In the genomic region with DNA sequence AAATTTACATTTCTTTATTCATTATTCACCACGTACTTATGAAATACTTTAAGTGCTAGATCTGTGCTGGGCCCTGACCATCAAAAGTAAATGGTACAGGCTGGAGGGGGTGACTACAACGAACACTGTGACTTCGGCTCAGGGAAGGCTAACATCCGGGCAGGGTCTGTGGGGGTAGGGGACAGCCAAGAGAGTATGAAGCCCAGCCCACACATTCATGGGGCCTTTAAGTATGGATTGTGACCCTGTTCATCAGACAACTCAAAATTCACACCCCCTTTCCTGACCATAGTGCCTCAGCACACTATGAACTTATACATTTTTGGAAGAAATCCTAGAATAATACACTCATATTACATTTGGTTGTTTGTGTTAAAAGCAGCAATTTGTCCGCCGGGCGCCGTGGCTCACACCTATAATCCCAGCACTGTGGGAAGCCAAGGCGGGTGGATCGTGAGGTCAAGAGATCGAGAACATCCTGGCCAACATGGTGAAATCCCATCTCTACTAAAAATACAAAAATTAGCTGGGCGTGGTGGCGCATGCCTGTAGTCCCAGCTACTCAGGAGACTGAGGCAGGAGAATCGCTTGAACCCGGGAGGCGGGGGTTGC, we compare ENCODE assay signal across 18 cellular contexts. TPM values are rescaled to one million over a fixed set of nuclear protein-coding genes. Genes with fewer than 3 reads are reported as not detected.
DNase-seq lines count a peak whose midpoint lies in the region; ATAC-seq and TF ChIP-seq lines count a peak whose summit lies in the region.
"Had no signal": no experiment of that assay in that cellular context is flagged by ENCODE, and none has a peak within 500 bp of the region (broad histone marks: within the 10 kb centered on the region; RNA-seq: fewer than 3 reads in every experiment).

No MANE protein-coding gene starts in this region.

- TF ChIP-seq CTCF in HEK293 (tag by site-specific recombination; IDR thresholded peaks at IDR 0.05) (no peak), choroid plexus epithelial cell (conservative IDR thresholded peaks at IDR 0.05; ENCODE audit: low read depth, low read length) (no peak), osteoblast (IDR thresholded peaks at IDR 0.05; ENCODE audit: extremely low read depth, low read depth, low read length) (no peak), GM10266 (IDR thresholded peaks at IDR 0.05; ENCODE audit: control insufficient read depth, insufficient read depth, low read depth, missing control alignments) (no peak)

- POLR2A ChIA-PET in HEK293 (lab: Yijun Ruan, JAX) = interaction anchor here (1.7 kb wide), 1 partner anchor 71 kb away, joined by 4 read pairs; a partner anchor contains a TSS

- H4K20me1 ChIP-seq in osteoblast (ENCODE audit: insufficient read depth, low read length) = no peaks in the 10 kb centered on the region

- ATAC-seq in HG03045 (IDR thresholded peaks at IDR 0.05; ENCODE audit: unreplicated experiment) = no peak
- no peak for ATAC-seq in GM19452 (IDR thresholded peaks at IDR 0.05; ENCODE audit: unreplicated experiment)
- ATAC-seq: CD8-positive, alpha-beta T cell had no signal

- H3K4me3 ChIP-seq in HEK293 (ENCODE audit: low read depth, low read length) (no peak overlapping the region), choroid plexus epithelial cell (ENCODE audit: low read depth, low read length) (no peak overlapping the region), osteoblast (ENCODE audit: insufficient read depth, low read length) (no peak overlapping the region)
- H3K4me3 ChIP-seq: A549, HAP-1 had no signal

- peak; percentile 46 for DNase-seq in NCI-H2227 treated with DMSO at 0.1 percent for 48 hours (lab: John Stamatoyannopoulos, UW)
- peak; percentile 75 for DNase-seq in choroid plexus epithelial cell (ENCODE audit: low read depth)
- peak; percentile 25 for DNase-seq in osteoblast (ENCODE audit: insufficient read length, low spot score, missing footprints)
- no peak for DNase-seq in activated CD4-positive, alpha-beta T cell treated with anti-CD3 and anti-CD28 coated beads, Interleukin-2, amount 50 U/mL, for 48 hours
- DNase-seq in GM10266 (ENCODE audit: extremely low spot score) = no peak
- DNase-seq: CD8-positive, alpha-beta T cell; COR-L47; DMS153; EL; HFFc6; IMR-90 had no signal

- H3K27me3 ChIP-seq in osteoblast (ENCODE audit: insufficient read depth, low read length) = peaks cover 8% of the 10 kb centered on the region

- H3K79me2 ChIP-seq in osteoblast (ENCODE audit: insufficient read depth, low read length) = no peaks in the 10 kb centered on the region

- CTCF ChIA-PET in HEK293 (lab: Yijun Ruan, JAX) = interaction anchor here (0.7 kb wide), 1 partner anchor 134 kb away, joined by 4 read pairs; no protein-coding TSS in a partner anchor

- H3K27ac ChIP-seq in HEK293 (ENCODE audit: extremely low read depth, low read depth, low read length) (no peak overlapping the region), osteoblast (ENCODE audit: low read depth, low read length) (no peak overlapping the region)
- H3K27ac ChIP-seq: A549 had no signal

- no peak overlapping the region for H3K4me2 ChIP-seq in osteoblast (ENCODE audit: insufficient read depth, low read length)
- H3K4me2 ChIP-seq: A549 had no signal

- H2AFZ ChIP-seq in osteoblast (ENCODE audit: low read length) = no peak overlapping the region

- H3K9me3 ChIP-seq in HEK293 (ENCODE audit: control insufficient read depth, insufficient read depth, low read depth, low read length) = no peaks in the 10 kb centered on the region
- no peaks in the 10 kb centered on the region for H3K9me3 ChIP-seq in osteoblast (ENCODE audit: low read depth, low read length)
- H3K9me3 ChIP-seq: A549, HAP-1 had no signal

- H3K36me3 ChIP-seq in HEK293 (ENCODE audit: control insufficient read depth in 2 of 2, insufficient read depth in 1 of 2, low read length in 2 of 2) (no peaks in the 10 kb centered on the region), osteoblast (ENCODE audit: insufficient read depth, low read length) (no peaks in the 10 kb centered on the region)
- H3K36me3 ChIP-seq: HAP-1 had no signal

- H3K4me1 ChIP-seq in HEK293 (ENCODE audit: control insufficient read depth, insufficient read depth, low read length) (no peaks in the 10 kb centered on the region), osteoblast (ENCODE audit: insufficient read depth, low read length) (no peaks in the 10 kb centered on the region)

TF ChIP-seq in HEK293, 187 proteins besides CTCF, POLR2A, EP300 and RAD21:
- TF ChIP-seq ZNF791 (tag by site-specific recombination; IDR thresholded peaks at IDR 0.05) = no peak
- TF ChIP-seq, protein P1, sequence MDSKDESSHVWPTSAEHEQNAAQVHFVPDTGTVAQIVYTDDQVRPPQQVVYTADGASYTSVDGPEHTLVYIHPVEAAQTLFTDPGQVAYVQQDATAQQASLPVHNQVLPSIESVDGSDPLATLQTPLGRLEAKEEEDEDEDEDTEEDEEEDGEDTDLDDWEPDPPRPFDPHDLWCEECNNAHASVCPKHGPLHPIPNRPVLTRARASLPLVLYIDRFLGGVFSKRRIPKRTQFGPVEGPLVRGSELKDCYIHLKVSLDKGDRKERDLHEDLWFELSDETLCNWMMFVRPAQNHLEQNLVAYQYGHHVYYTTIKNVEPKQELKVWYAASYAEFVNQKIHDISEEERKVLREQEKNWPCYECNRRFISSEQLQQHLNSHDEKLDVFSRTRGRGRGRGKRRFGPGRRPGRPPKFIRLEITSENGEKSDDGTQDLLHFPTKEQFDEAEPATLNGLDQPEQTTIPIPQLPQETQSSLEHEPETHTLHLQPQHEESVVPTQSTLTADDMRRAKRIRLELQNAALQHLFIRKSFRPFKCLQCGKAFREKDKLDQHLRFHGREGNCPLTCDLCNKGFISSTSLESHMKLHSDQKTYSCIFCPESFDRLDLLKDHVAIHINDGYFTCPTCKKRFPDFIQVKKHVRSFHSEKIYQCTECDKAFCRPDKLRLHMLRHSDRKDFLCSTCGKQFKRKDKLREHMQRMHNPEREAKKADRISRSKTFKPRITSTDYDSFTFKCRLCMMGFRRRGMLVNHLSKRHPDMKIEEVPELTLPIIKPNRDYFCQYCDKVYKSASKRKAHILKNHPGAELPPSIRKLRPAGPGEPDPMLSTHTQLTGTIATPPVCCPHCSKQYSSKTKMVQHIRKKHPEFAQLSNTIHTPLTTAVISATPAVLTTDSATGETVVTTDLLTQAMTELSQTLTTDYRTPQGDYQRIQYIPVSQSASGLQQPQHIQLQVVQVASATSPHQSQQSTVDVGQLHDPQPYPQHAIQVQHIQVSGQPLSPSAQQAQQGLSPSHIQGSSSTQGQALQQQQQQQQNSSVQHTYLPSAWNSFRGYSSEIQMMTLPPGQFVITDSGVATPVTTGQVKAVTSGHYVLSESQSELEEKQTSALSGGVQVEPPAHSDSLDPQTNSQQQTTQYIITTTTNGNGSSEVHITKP (tag by site-specific recombination; IDR thresholded peaks at IDR 0.05) = peak; percentile 87

RNA-seq across cellular contexts. Expression of a gene that starts 33.3 kb away (rescaled TPM):
- 0.36 TPM in 1 of 2 replicates, not detected in the other for total RNA-seq in osteoblast
- total RNA-seq: CD8-positive, alpha-beta T cell; H1; HFFc6; HT-29; IMR-90 had no signal

RNA-seq across cellular contexts. Expression of a gene that starts 33.4 kb away (rescaled TPM):
- 17.0 and 18.3 TPM in 2 replicates for total RNA-seq in osteoblast

RNA-seq across cellular contexts. Expression of a gene that starts 35.7 kb away (rescaled TPM):
- not detected in 2 replicates for total RNA-seq in osteoblast
- total RNA-seq: CD8-positive, alpha-beta T cell; HFFc6; HT-29 had no signal

Comparison
In these comparisons a context has a peak if more than half of its experiments do, and no peak if none do; other contexts are left out.
1. DNase-seq: peak in NCI-H2227 treated with DMSO at 0.1 percent for 48 hours (single experiment), choroid plexus epithelial cell (single experiment) and osteoblast (single experiment); none in activated CD4-positive, alpha-beta T cell treated with anti-CD3 and anti-CD28 coated beads, Interleukin-2, amount 50 U/mL, for 48 hours (0 of 2) and GM10266 (single experiment).